ENCODE assay signal across 24 cellular contexts in genomic region chr1:212375986-212376385, GRCh38.
"Had no signal": no experiment of that assay in that cellular context is flagged by ENCODE, and none has a peak within 500 bp of the region (broad histone marks: within the 10 kb centered on the region; RNA-seq: fewer than 3 reads in every experiment).

No MANE protein-coding gene starts in this region.

- H3K27ac Mint-ChIP-seq: activated CD4-positive, alpha-beta memory T cell treated with anti-CD3 and anti-CD28 coated beads for 36 hours; activated CD4-positive, alpha-beta T cell treated with anti-CD3 and anti-CD28 coated beads, Interleukin-2, amount 10 ng/mL, durations not matched to agents 24 days and 14 days; activated naive CD4-positive, alpha-beta T cell treated with anti-CD3 and anti-CD28 coated beads, Interleukin-2, amount 50 U/mL, for 24 hours had no signal

- ATAC-seq: Panc1, Right ventricle myocardium inferior had no signal

- H3K9me3 ChIP-seq: MG63 had no signal

- H3K27ac ChIP-seq: brain microvascular endothelial cell, cardiac muscle cell, KMS-11, SK-N-MC had no signal

- DNase-seq: activated CD4-positive, alpha-beta memory T cell treated with anti-CD3 and anti-CD28 coated beads for 36 hours; activated CD4-positive, alpha-beta T cell treated with anti-CD3 and anti-CD28 coated beads for 1 hour; activated CD4-positive, alpha-beta T cell treated with anti-CD3 and anti-CD28 coated beads, Interleukin-2, amount 10 ng/mL, durations not matched to agents 24 days and 14 days; activated CD8-positive, alpha-beta memory T cell treated with anti-CD3 and anti-CD28 coated beads for 24 hours; activated T-cell treated with anti-CD3 and anti-CD28 coated beads, Interleukin-2, amount 50 U/mL, for 48 hours; brain microvascular endothelial cell; MG63; MV-4-11; NCI-H1092 treated with DMSO at 0.1 percent for 48 hours; NCI-H1417 treated with DMSO at 0.1 percent for 48 hours; NCI-H1694; NCI-H2029; NCI-H345; NCI-H510A; NCI-H526 treated with DMSO at 0.1 percent for 48 hours; NCI-H82; OCI-M1; RPMI8226 had no signal

- H3K27me3 Mint-ChIP-seq: activated CD4-positive, alpha-beta memory T cell treated with anti-CD3 and anti-CD28 coated beads for 36 hours; activated CD4-positive, alpha-beta T cell treated with anti-CD3 and anti-CD28 coated beads, Interleukin-2, amount 10 ng/mL, durations not matched to agents 24 days and 14 days; activated naive CD4-positive, alpha-beta T cell treated with anti-CD3 and anti-CD28 coated beads, Interleukin-2, amount 50 U/mL, for 24 hours had no signal

- H3K9ac ChIP-seq: KMS-11 had no signal

- H3K27me3 ChIP-seq: brain microvascular endothelial cell, cardiac muscle cell, MG63 had no signal

- H3K4me3 ChIP-seq: cardiac muscle cell, MG63, SK-N-MC had no signal

- H3K36me3 ChIP-seq: cardiac muscle cell had no signal

- H3K4me3 Mint-ChIP-seq: activated CD4-positive, alpha-beta memory T cell treated with anti-CD3 and anti-CD28 coated beads for 36 hours; activated CD4-positive, alpha-beta T cell treated with anti-CD3 and anti-CD28 coated beads, Interleukin-2, amount 10 ng/mL, durations not matched to agents 24 days and 14 days; activated naive CD4-positive, alpha-beta T cell treated with anti-CD3 and anti-CD28 coated beads, Interleukin-2, amount 50 U/mL, for 24 hours had no signal

- H3K9me3 Mint-ChIP-seq: activated CD4-positive, alpha-beta T cell treated with anti-CD3 and anti-CD28 coated beads, Interleukin-2, amount 10 ng/mL, durations not matched to agents 24 days and 14 days had no signal

- H3K4me2 ChIP-seq: KMS-11 had no signal

- H3K4me1 Mint-ChIP-seq: activated CD4-positive, alpha-beta T cell treated with anti-CD3 and anti-CD28 coated beads, Interleukin-2, amount 10 ng/mL, durations not matched to agents 24 days and 14 days; activated naive CD4-positive, alpha-beta T cell treated with anti-CD3 and anti-CD28 coated beads, Interleukin-2, amount 50 U/mL, for 24 hours had no signal
